Comparison of ENCODE assay signal across 1 cellular context in the genomic region with DNA sequence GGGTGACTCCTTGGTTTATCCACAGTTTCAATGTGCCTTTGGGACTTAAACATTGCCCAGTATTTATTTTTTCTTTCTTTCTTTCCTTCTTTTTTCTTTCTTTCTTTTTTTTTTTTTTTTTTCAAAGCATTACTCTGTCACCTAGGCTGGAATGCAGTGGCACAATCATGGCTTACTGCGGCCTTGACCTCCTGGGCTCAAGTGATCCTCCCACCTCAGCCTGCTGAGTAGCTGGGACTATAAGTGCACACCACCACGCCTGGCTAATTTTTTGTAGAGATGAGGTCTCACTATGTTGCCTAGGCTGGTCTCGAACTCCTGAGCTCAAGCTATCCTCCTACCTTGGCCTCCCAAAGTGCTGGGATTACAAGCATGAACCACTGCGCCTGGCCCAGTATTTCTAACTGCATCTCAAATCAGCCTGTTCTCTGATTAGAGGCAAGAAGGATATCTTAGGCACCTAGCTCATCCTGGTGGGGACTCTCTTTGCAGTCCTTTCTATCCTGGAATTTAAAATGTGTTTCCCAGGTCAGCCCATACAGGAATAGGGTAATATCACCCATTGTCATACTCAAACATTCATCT.
TF ChIP-seq lines count a peak whose summit lies in the region.
"Not testable (repeated sequence)": the region's sequence is repeated elsewhere in the genome, so short reads cannot be mapped to it uniquely, and the experiment has no call there.

No MANE protein-coding gene starts in this region.

TF ChIP-seq in HepG2, 621 proteins besides CTCF, POLR2A, EP300 and RAD21 (continued from another document and continues in another):
- peak; percentile 64; the same call in 1 of the 2 replicates for TF ChIP-seq ZBTB4 (CRISPR knock-in tag; IDR thresholded peaks at IDR 0.05; ENCODE audit: borderline replicate concordance)
- TF ChIP-seq ZBTB33 (CRISPR knock-in tag; IDR thresholded peaks at IDR 0.05), result 0 out of 2 replicates have a peak, but pooled peaks have one; percentile 32
- TF ChIP-seq MYC (CRISPR knock-in tag; IDR thresholded peaks at IDR 0.05; ENCODE audit: borderline replicate concordance), result 0 out of 2 replicates have a peak, but pooled peaks have one; percentile 24
- TF ChIP-seq, protein P1, sequence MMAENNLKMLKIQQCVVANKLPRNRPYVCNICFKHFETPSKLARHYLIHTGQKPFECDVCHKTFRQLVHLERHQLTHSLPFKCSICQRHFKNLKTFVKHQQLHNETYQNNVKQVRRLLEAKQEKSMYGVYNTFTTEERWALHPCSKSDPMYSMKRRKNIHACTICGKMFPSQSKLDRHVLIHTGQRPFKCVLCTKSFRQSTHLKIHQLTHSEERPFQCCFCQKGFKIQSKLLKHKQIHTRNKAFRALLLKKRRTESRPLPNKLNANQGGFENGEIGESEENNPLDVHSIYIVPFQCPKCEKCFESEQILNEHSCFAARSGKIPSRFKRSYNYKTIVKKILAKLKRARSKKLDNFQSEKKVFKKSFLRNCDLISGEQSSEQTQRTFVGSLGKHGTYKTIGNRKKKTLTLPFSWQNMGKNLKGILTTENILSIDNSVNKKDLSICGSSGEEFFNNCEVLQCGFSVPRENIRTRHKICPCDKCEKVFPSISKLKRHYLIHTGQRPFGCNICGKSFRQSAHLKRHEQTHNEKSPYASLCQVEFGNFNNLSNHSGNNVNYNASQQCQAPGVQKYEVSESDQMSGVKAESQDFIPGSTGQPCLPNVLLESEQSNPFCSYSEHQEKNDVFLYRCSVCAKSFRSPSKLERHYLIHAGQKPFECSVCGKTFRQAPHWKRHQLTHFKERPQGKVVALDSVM (CRISPR knock-in tag; IDR thresholded peaks at IDR 0.05), result peak; percentile 73
- TF ChIP-seq NFYB (CRISPR knock-in tag; IDR thresholded peaks at IDR 0.05), result 0 out of 2 replicates have a peak, but pooled peaks have one; percentile 7
- TF ChIP-seq ZNF430 (CRISPR knock-in tag; IDR thresholded peaks at IDR 0.05), result peak; percentile 80; the same call in 1 of the 2 replicates
- peak; percentile 25; the same call in 1 of the 2 replicates for TF ChIP-seq RXRA (CRISPR knock-in tag; IDR thresholded peaks at IDR 0.05)
- not testable (repeated sequence) for TF ChIP-seq FOXP1 (IDR thresholded peaks at IDR 0.05); HNF4G (IDR thresholded peaks at IDR 0.05; ENCODE audit: borderline replicate concordance, low read depth, low read length)
- TF ChIP-seq FOXP1 (CRISPR knock-in tag; IDR thresholded peaks at IDR 0.05), result peak; percentile 28; the same call in 1 of the 2 replicates
- TF ChIP-seq FOXA3 (CRISPR knock-in tag; IDR thresholded peaks at IDR 0.05), result peak; percentile 27; the same call in 1 of the 2 replicates
- TF ChIP-seq SALL1 (CRISPR knock-in tag; IDR thresholded peaks at IDR 0.05), result peak; percentile 67; the same call in 1 of the 2 replicates
- 0 out of 2 replicates have a peak, but pooled peaks have one; percentile 51 for TF ChIP-seq ADNP (CRISPR knock-in tag; IDR thresholded peaks at IDR 0.05)
- TF ChIP-seq, protein P2, sequence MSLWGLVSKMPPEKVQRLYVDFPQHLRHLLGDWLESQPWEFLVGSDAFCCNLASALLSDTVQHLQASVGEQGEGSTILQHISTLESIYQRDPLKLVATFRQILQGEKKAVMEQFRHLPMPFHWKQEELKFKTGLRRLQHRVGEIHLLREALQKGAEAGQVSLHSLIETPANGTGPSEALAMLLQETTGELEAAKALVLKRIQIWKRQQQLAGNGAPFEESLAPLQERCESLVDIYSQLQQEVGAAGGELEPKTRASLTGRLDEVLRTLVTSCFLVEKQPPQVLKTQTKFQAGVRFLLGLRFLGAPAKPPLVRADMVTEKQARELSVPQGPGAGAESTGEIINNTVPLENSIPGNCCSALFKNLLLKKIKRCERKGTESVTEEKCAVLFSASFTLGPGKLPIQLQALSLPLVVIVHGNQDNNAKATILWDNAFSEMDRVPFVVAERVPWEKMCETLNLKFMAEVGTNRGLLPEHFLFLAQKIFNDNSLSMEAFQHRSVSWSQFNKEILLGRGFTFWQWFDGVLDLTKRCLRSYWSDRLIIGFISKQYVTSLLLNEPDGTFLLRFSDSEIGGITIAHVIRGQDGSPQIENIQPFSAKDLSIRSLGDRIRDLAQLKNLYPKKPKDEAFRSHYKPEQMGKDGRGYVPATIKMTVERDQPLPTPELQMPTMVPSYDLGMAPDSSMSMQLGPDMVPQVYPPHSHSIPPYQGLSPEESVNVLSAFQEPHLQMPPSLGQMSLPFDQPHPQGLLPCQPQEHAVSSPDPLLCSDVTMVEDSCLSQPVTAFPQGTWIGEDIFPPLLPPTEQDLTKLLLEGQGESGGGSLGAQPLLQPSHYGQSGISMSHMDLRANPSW (CRISPR knock-in tag; IDR thresholded peaks at IDR 0.05; ENCODE audit: borderline replicate concordance), result peak; percentile 80; the same call in 1 of the 2 replicates
- TF ChIP-seq, protein P3, sequence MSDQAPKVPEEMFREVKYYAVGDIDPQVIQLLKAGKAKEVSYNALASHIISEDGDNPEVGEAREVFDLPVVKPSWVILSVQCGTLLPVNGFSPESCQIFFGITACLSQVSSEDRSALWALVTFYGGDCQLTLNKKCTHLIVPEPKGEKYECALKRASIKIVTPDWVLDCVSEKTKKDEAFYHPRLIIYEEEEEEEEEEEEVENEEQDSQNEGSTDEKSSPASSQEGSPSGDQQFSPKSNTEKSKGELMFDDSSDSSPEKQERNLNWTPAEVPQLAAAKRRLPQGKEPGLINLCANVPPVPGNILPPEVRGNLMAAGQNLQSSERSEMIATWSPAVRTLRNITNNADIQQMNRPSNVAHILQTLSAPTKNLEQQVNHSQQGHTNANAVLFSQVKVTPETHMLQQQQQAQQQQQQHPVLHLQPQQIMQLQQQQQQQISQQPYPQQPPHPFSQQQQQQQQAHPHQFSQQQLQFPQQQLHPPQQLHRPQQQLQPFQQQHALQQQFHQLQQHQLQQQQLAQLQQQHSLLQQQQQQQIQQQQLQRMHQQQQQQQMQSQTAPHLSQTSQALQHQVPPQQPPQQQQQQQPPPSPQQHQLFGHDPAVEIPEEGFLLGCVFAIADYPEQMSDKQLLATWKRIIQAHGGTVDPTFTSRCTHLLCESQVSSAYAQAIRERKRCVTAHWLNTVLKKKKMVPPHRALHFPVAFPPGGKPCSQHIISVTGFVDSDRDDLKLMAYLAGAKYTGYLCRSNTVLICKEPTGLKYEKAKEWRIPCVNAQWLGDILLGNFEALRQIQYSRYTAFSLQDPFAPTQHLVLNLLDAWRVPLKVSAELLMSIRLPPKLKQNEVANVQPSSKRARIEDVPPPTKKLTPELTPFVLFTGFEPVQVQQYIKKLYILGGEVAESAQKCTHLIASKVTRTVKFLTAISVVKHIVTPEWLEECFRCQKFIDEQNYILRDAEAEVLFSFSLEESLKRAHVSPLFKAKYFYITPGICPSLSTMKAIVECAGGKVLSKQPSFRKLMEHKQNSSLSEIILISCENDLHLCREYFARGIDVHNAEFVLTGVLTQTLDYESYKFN (CRISPR knock-in tag; conservative IDR thresholded peaks at IDR 0.05), result 0 out of 2 replicates have a peak, but pooled peaks have one; percentile 16
- TF ChIP-seq HDAC2 (CRISPR knock-in tag; IDR thresholded peaks at IDR 0.05), result peak; percentile 36; the same call in 1 of the 2 replicates
- 0 out of 2 replicates have a peak, but pooled peaks have one; percentile 44 for TF ChIP-seq ZFYVE20 (CRISPR knock-in tag; IDR thresholded peaks at IDR 0.05; ENCODE audit: borderline replicate concordance, low read depth)
- TF ChIP-seq POGZ (CRISPR knock-in tag; IDR thresholded peaks at IDR 0.05), result peak; percentile 73
- 0 out of 2 replicates have a peak, but pooled peaks have one; percentile 49 for TF ChIP-seq TARDBP (CRISPR knock-in tag; IDR thresholded peaks at IDR 0.05)
- peak; percentile 34; the same call in 1 of the 2 replicates for TF ChIP-seq TFAP4 (IDR thresholded peaks at IDR 0.05; ENCODE audit: borderline replicate concordance, low read depth)
- peak; percentile 57 for TF ChIP-seq FOSL2 (CRISPR knock-in tag; IDR thresholded peaks at IDR 0.05)
- TF ChIP-seq KLF13 (CRISPR knock-in tag; IDR thresholded peaks at IDR 0.05), result 0 out of 2 replicates have a peak, but pooled peaks have one; percentile 45
- TF ChIP-seq TEAD3 (CRISPR knock-in tag; optimal IDR thresholded peaks at IDR 0.05; ENCODE audit: borderline replicate concordance), result peak; percentile 88
- peak; percentile 53; the same call in 1 of the 2 replicates for TF ChIP-seq SOX5 (CRISPR knock-in tag; IDR thresholded peaks at IDR 0.05; ENCODE audit: borderline replicate concordance)
- TF ChIP-seq, protein P4, sequence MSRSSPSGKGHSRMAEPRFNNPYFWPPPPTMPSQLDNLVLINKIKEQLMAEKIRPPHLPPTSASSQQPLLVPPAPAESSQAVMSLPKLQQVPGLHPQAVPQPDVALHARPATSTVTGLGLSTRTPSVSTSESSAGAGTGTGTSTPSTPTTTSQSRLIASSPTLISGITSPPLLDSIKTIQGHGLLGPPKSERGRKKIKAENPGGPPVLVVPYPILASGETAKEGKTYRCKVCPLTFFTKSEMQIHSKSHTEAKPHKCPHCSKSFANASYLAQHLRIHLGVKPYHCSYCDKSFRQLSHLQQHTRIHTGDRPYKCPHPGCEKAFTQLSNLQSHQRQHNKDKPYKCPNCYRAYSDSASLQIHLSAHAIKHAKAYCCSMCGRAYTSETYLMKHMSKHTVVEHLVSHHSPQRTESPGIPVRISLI (CRISPR knock-in tag; IDR thresholded peaks at IDR 0.05; ENCODE audit: borderline replicate concordance), result peak; percentile 91
- TF ChIP-seq NR2F2 (IDR thresholded peaks at IDR 0.05; ENCODE audit: borderline replicate concordance, low read depth), result peak; percentile 54
- TF ChIP-seq ZFP90 (CRISPR knock-in tag; IDR thresholded peaks at IDR 0.05; ENCODE audit: borderline replicate concordance), result peak; percentile 15; the same call in 1 of the 2 replicates
- TF ChIP-seq MXI1 (IDR thresholded peaks at IDR 0.05; ENCODE audit: borderline replicate concordance, low read depth, low read length), result 0 out of 3 replicates have a peak, but pooled peaks have one; percentile 14
- TF ChIP-seq HBP1 (CRISPR knock-in tag; IDR thresholded peaks at IDR 0.05; ENCODE audit: low read depth), result 0 out of 2 replicates have a peak, but pooled peaks have one; percentile 48
- peak; percentile 32; the same call in 1 of the 2 replicates for TF ChIP-seq HOMEZ (CRISPR knock-in tag; IDR thresholded peaks at IDR 0.05; ENCODE audit: low read depth)
- peak; percentile 34; the same call in 1 of the 2 replicates for TF ChIP-seq CEBPG (CRISPR knock-in tag; IDR thresholded peaks at IDR 0.05)
- peak; percentile 80; the same call in 1 of the 2 replicates for TF ChIP-seq ZMYM4 (CRISPR knock-in tag; IDR thresholded peaks at IDR 0.05)
- TF ChIP-seq HNF4G (CRISPR knock-in tag; IDR thresholded peaks at IDR 0.05; ENCODE audit: borderline replicate concordance, low read depth), result peak; percentile 50; the same call in 1 of the 2 replicates
- peak; percentile 97 for TF ChIP-seq ZNF264 (CRISPR knock-in tag; IDR thresholded peaks at IDR 0.05)
